Comparison of ENCODE assay signal across 26 cellular contexts in genomic region chr12:128418944-128419343, GRCh38.
"Had no signal": no experiment of that assay in that cellular context is flagged by ENCODE, and none has a peak within 500 bp of the region (broad histone marks: within the 10 kb centered on the region; RNA-seq: fewer than 3 reads in every experiment).

No MANE protein-coding gene starts in this region.

- H3K27ac Mint-ChIP-seq: dendritic cell treated with granulocyte-macrophage colony-stimulating factor and Interleukin-4, amounts not matched to agents 40 ng/mL and 50 ng/mL, for 4 days; endodermal cell; mesothelial cell of epicardium; naive B cell; nephron; neural progenitor cell; progenitor cell of endocrine pancreas; stimulated activated memory B cell treated with anti-CD40 and anti-IgM and Interleukin-4, amounts not matched to agents 10 μg/mL and 1 μg/mL and 100 μg/mL, for 72 hours; type B pancreatic cell had no signal

- H3K4me1 Mint-ChIP-seq: central memory CD8-positive, alpha-beta T cell; endodermal cell; mesothelial cell of epicardium; naive B cell; stimulated activated memory B cell treated with anti-CD40 and anti-IgM and Interleukin-4, amounts not matched to agents 10 μg/mL and 1 μg/mL and 100 μg/mL, for 72 hours had no signal

- H3K4me3 Mint-ChIP-seq: central memory CD8-positive, alpha-beta T cell; dendritic cell treated with granulocyte-macrophage colony-stimulating factor and Interleukin-4, amounts not matched to agents 40 ng/mL and 50 ng/mL, for 4 days; endodermal cell; mesothelial cell of epicardium; naive B cell; nephron; neural progenitor cell; stimulated activated memory B cell treated with anti-CD40 and anti-IgM and Interleukin-4, amounts not matched to agents 10 μg/mL and 1 μg/mL and 100 μg/mL, for 72 hours; type B pancreatic cell had no signal

- H3K4me1 ChIP-seq: colonic mucosa, foreskin keratinocyte, neural progenitor cell, parathyroid adenoma, spleen, testis, tibial artery had no signal

- H3K9me3 ChIP-seq: colonic mucosa, mucosa of descending colon, testis, tibial artery had no signal

- H3K79me2 ChIP-seq: parathyroid adenoma had no signal

- ATAC-seq: esophagus mucosa; foreskin keratinocyte; mucosa of descending colon; stimulated activated memory B cell treated with anti-CD40 and anti-IgM and Interleukin-4, amounts not matched to agents 10 μg/mL and 1 μg/mL and 100 μg/mL, for 72 hours; stimulated activated naive CD8-positive, alpha-beta T cell treated with anti-CD3 and anti-CD28 coated beads, Interleukin-15, Interleukin-2, amounts not matched to agents 100 U/mL and 50 U/mL, for 24 hours had no signal

- H3K4me3 ChIP-seq: colonic mucosa, mucosa of descending colon, neural progenitor cell, skin epidermis, spleen, testis, tibial artery had no signal

- H2AFZ ChIP-seq: neural progenitor cell, parathyroid adenoma had no signal

- DNase-seq: colonic mucosa; effector CD8-positive, alpha-beta T cell; endodermal cell; foreskin keratinocyte; glutamatergic neuron; mesenchymal stem cell; mucosa of descending colon; naive B cell; spleen; stimulated activated CD4-positive, alpha-beta T cell treated with anti-CD3 and anti-CD28 coated beads, Interleukin-4, amount 100 ng/mL, for 4 hours; stimulated activated naive CD8-positive, alpha-beta T cell treated with anti-CD3 and anti-CD28 coated beads, Interleukin-15, Interleukin-2, amounts not matched to agents 100 U/mL and 50 U/mL, for 24 hours; substantia nigra; testis; tibial artery had no signal

- H3K9me3 Mint-ChIP-seq: central memory CD8-positive, alpha-beta T cell; dendritic cell treated with granulocyte-macrophage colony-stimulating factor and Interleukin-4, amounts not matched to agents 40 ng/mL and 50 ng/mL, for 4 days; endodermal cell; mesothelial cell of epicardium; nephron had no signal

- H3K9ac ChIP-seq: neural progenitor cell, parathyroid adenoma had no signal

- H3K27me3 ChIP-seq: colonic mucosa, foreskin keratinocyte, neural progenitor cell, spleen, testis, tibial artery had no signal

- H3K36me3 Mint-ChIP-seq: mesothelial cell of epicardium; naive B cell; stimulated activated memory B cell treated with anti-CD40 and anti-IgM and Interleukin-4, amounts not matched to agents 10 μg/mL and 1 μg/mL and 100 μg/mL, for 72 hours had no signal

- H3K27me3 Mint-ChIP-seq: dendritic cell treated with granulocyte-macrophage colony-stimulating factor and Interleukin-4, amounts not matched to agents 40 ng/mL and 50 ng/mL, for 4 days; naive B cell; stimulated activated memory B cell treated with anti-CD40 and anti-IgM and Interleukin-4, amounts not matched to agents 10 μg/mL and 1 μg/mL and 100 μg/mL, for 72 hours had no signal

- H3K36me3 ChIP-seq: colonic mucosa, neural progenitor cell, spleen, tibial artery had no signal

- H3K27ac ChIP-seq: colonic mucosa, epithelial cell of prostate, foreskin keratinocyte, neural progenitor cell, parathyroid adenoma, skin epidermis, spleen, testis, tibial artery had no signal

- H3K4me2 ChIP-seq: neural progenitor cell had no signal
